In the genomic region with DNA sequence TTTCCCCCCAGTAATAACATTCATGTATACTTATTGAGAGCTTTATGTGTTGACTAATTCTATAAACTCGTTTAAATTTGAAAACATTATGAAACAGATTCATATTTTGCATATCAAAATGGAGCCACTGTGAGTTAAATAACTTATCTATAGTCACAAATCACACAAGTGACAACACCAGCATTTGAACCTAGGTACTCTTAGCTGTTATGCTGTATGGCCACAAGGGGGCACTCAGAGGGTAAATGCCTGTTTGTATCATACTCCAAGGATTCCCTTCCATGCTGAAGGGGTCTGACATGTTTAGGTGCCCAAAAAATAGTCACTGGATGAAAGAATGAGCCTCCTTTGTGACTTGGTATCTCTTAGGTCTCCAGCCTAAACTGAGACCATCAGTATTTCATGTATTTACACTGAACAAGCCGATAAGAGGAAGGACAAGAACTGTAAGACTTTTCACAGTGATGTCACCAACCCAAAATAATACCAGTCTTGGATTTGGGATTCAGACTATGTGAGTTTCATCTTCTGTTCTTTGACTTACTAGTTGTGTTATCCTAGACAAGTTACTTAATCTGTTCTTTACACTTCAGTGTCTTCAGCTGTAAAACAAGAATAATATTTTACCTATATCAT, we compare ENCODE assay signal across 8 cellular contexts.
DNase-seq lines count a peak whose midpoint lies in the region; ATAC-seq and TF ChIP-seq lines count a peak whose summit lies in the region.

No MANE protein-coding gene starts in this region.

- WGBS in iPS DF 6.9 (ENCODE audit: insufficient coverage, insufficient read length): no CpG with 5 or more reads among the region's 2 CpGs

- H4K20me1 ChIP-seq in OCI-LY3 (ENCODE audit: insufficient read depth, low read length): no peaks in the 10 kb centered on the region

- H3K27me3 ChIP-seq in OCI-LY3 (ENCODE audit: low read depth, low read length) (peaks cover 21% of the 10 kb centered on the region), iPS DF 6.9 (ENCODE audit: control insufficient read depth, insufficient read depth, low read length) (no peaks in the 10 kb centered on the region)

- H3K4me3 ChIP-seq in OCI-LY3 (ENCODE audit: low read length) (no peak overlapping the region), iPS DF 6.9 (ENCODE audit: low read length) (no peak overlapping the region)

- no peaks in the 10 kb centered on the region for H3K79me2 ChIP-seq in OCI-LY3 (ENCODE audit: low read length)

- H2AFZ ChIP-seq in OCI-LY3 (ENCODE audit: low read depth, low read length): no peak overlapping the region

- DNase-seq in Ammon's horn (ENCODE audit: low spot score): peak; percentile 63
- peak; percentile 72 for DNase-seq in GM13977 (ENCODE audit: low spot score)
- DNase-seq in amniotic stem cell (lab: John Stamatoyannopoulos, UW): peak; percentile 29
- peak; percentile 20 for DNase-seq in iPS DF 6.9 (ENCODE audit: low read depth, low spot score)
- peak; percentile 48 for DNase-seq in stimulated activated CD4-positive, alpha-beta T cell treated with anti-CD3 and anti-CD28 coated beads, Interleukin-15, amount 100 ng/mL, for 24 hours

- H3K4me1 ChIP-seq in OCI-LY3 (ENCODE audit: low read length): no peaks in the 10 kb centered on the region
- no peaks in the 10 kb centered on the region for H3K4me1 ChIP-seq in iPS DF 6.9 (ENCODE audit: control insufficient read depth, insufficient read depth, low read length)

- H3K4me2 ChIP-seq in OCI-LY3 (ENCODE audit: low read length): no peak overlapping the region

- ATAC-seq in HG03060 (IDR thresholded peaks at IDR 0.05; ENCODE audit: low read depth, unreplicated experiment): peak; percentile 75
- no peak for ATAC-seq in HG03521 (IDR thresholded peaks at IDR 0.05; ENCODE audit: unreplicated experiment)

- in situ Hi-C loops in GM13977 (cut with MboI; ENCODE audit: low pct_unique_long_range_greater_than_20kb, low sequenced_read_pairs, unreplicated experiment): loop anchor here (25.0 kb wide), 1 partner anchor 336 kb away; a partner anchor contains a TSS

- H3K9ac ChIP-seq in OCI-LY3 (ENCODE audit: low read length): no peak overlapping the region

- peak; percentile 79 for TF ChIP-seq CTCF in GM13977 (IDR thresholded peaks at IDR 0.05; ENCODE audit: extremely low read depth, insufficient read depth, missing control alignments)
- TF ChIP-seq CTCF in OCI-LY3 (IDR thresholded peaks at IDR 0.05; ENCODE audit: low read depth, low read length): peak; percentile 80

- no peak overlapping the region for H3K27ac ChIP-seq in OCI-LY3 (ENCODE audit: low read length)
- H3K27ac ChIP-seq in iPS DF 6.9 (ENCODE audit: low read length): no peak overlapping the region

- H3K36me3 ChIP-seq in OCI-LY3 (replicated peaks; ENCODE audit: low read depth, low read length) (no peaks in the 10 kb centered on the region), iPS DF 6.9 (ENCODE audit: control insufficient read depth, insufficient read depth, low read length) (no peaks in the 10 kb centered on the region)

- H3K9me3 ChIP-seq in OCI-LY3 (ENCODE audit: insufficient read depth, low read length) (no peaks in the 10 kb centered on the region), iPS DF 6.9 (ENCODE audit: control insufficient read depth, insufficient read depth, low read length) (no peaks in the 10 kb centered on the region)

Comparison
In these comparisons a context has a peak if more than half of its experiments do, and no peak if none do; other contexts are left out.
1. DNase-seq: peak in every context shown above with its lines; median percentile 72 in GM13977; 63 in Ammon's horn; 48 in stimulated activated CD4-positive, alpha-beta T cell treated with anti-CD3 and anti-CD28 coated beads, Interleukin-15, amount 100 ng/mL, for 24 hours; 29 in amniotic stem cell; 20 in iPS DF 6.9.